Comparison of ENCODE assay signal across 1 cellular context in genomic region chr11:9613830-9614762, GRCh38.
TF ChIP-seq lines count a peak whose summit lies in the region.

No MANE protein-coding gene starts in this region.

TF ChIP-seq in HEK293, 187 proteins besides CTCF, POLR2A, EP300 and RAD21 (continued from another document):
- TF ChIP-seq ZNF488 (tag by site-specific recombination; IDR thresholded peaks at IDR 0.05) (no peak), ELK4 (IDR thresholded peaks at IDR 0.05; ENCODE audit: borderline replicate concordance, low read depth, low read length) (no peak), ZNF843 (tag by site-specific recombination; IDR thresholded peaks at IDR 0.05) (0 out of 2 replicates have a peak, but pooled peaks have one; percentile 19), ZNF837 (tag by site-specific recombination; IDR thresholded peaks at IDR 0.05) (no peak), ZNF529 (tag by site-specific recombination; IDR thresholded peaks at IDR 0.05; ENCODE audit: insufficient replicate concordance) (no peak), ZNF362 (tag by site-specific recombination; IDR thresholded peaks at IDR 0.05) (no peak), IKZF3 (tag by site-specific recombination; IDR thresholded peaks at IDR 0.05) (peak; percentile 60; the same call in 1 of the 2 replicates), ZNF677 (tag by site-specific recombination; IDR thresholded peaks at IDR 0.05) (no peak), OVOL3 (tag by site-specific recombination; IDR thresholded peaks at IDR 0.05) (no peak), ZNF530 (tag by site-specific recombination; IDR thresholded peaks at IDR 0.05; ENCODE audit: low read depth) (no peak), WT1 (tag by site-specific recombination; IDR thresholded peaks at IDR 0.05) (no peak; the same call in 1 of the 2 replicates), ZBTB10 (tag by site-specific recombination; IDR thresholded peaks at IDR 0.05) (peak; percentile 91), ZNF302 (tag by site-specific recombination; IDR thresholded peaks at IDR 0.05; ENCODE audit: low read depth) (no peak), ZSCAN18 (tag by site-specific recombination; IDR thresholded peaks at IDR 0.05) (no peak), ZBTB49 (tag by site-specific recombination; IDR thresholded peaks at IDR 0.05; ENCODE audit: low read depth) (no peak), ZNF2 (tag by site-specific recombination; IDR thresholded peaks at IDR 0.05) (no peak), ZNF580 (tag by site-specific recombination; IDR thresholded peaks at IDR 0.05) (no peak), ZNF248 (tag by site-specific recombination; IDR thresholded peaks at IDR 0.05) (no peak), ZNF792 (tag by site-specific recombination; IDR thresholded peaks at IDR 0.05) (no peak), ZNF175 (tag by site-specific recombination; IDR thresholded peaks at IDR 0.05) (no peak), ZNF664 (tag by site-specific recombination; IDR thresholded peaks at IDR 0.05) (no peak; the same call in 1 of the 2 replicates), ZEB2 (tag by site-specific recombination; IDR thresholded peaks at IDR 0.05) (peak; percentile 77), ZIC2 (tag by site-specific recombination; IDR thresholded peaks at IDR 0.05) (peak; percentile 92), KLF16 (tag by site-specific recombination; IDR thresholded peaks at IDR 0.05) (peak; percentile 80), RBAK (tag by site-specific recombination; IDR thresholded peaks at IDR 0.05) (no peak), SETDB1 (IDR thresholded peaks at IDR 0.05; ENCODE audit: insufficient read length, low read length) (no peak), ZNF791 (tag by site-specific recombination; IDR thresholded peaks at IDR 0.05) (no peak), ZNF629 (tag by site-specific recombination; IDR thresholded peaks at IDR 0.05) (peak; percentile 35; the same call in 1 of the 2 replicates), ZNF114 (tag by site-specific recombination; IDR thresholded peaks at IDR 0.05) (no peak), ZNF561 (tag by site-specific recombination; IDR thresholded peaks at IDR 0.05; ENCODE audit: borderline replicate concordance) (peak; percentile 61; the same call in 1 of the 2 replicates), ZNF404 (tag by site-specific recombination; IDR thresholded peaks at IDR 0.05) (no peak), ZNF830 (tag by site-specific recombination; IDR thresholded peaks at IDR 0.05; ENCODE audit: low read depth) (no peak), BCL6B (tag by site-specific recombination; IDR thresholded peaks at IDR 0.05) (no peak), PRDM2 (tag by site-specific recombination; IDR thresholded peaks at IDR 0.05; ENCODE audit: borderline replicate concordance) (no peak), ZNF777 (tag by site-specific recombination; IDR thresholded peaks at IDR 0.05; ENCODE audit: borderline replicate concordance) (no peak)
TF ChIP-seq in HEK293: peak in this region for 54.
